Comparison of ENCODE assay signal across 1 cellular context in the genomic region with DNA sequence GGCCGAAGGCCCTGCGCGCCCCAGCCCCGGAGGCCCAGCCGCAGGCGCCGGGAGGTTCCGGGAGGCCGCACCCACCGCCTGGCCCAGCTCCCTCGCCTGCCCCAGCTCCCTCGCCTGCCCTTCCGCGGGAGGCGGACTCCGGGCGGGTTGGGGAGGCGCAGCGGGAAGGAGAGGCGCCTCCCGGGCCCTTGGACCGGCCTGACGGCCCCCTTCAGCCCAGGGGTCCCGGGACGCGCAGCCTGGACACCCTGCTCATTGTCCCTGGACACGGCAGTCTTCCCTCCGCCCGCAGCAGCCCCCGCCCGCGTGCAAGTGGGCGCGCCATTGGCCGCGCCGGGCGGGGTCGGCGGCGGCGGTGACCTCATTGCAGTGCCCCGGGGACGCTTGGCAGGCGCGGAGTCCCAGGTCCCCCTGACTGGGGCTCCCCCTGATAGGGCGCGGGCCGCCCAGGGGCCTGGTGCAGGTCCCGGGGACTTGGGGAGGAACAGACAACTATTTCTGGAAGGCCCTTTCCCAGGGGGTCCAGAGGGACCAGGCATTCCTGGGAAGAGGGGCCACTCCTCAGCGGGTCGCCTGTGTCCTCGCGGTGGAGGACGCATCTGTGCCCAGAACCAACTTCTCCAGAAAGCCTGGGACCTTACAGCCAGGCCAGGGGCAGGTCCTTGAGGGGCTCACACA.
TF ChIP-seq lines count a peak whose summit lies in the region.

No MANE protein-coding gene starts in this region.

TF ChIP-seq in K562, 482 proteins besides CTCF, POLR2A, EP300 and RAD21 (continued from another document and continues in another):
- TF ChIP-seq, protein P1, sequence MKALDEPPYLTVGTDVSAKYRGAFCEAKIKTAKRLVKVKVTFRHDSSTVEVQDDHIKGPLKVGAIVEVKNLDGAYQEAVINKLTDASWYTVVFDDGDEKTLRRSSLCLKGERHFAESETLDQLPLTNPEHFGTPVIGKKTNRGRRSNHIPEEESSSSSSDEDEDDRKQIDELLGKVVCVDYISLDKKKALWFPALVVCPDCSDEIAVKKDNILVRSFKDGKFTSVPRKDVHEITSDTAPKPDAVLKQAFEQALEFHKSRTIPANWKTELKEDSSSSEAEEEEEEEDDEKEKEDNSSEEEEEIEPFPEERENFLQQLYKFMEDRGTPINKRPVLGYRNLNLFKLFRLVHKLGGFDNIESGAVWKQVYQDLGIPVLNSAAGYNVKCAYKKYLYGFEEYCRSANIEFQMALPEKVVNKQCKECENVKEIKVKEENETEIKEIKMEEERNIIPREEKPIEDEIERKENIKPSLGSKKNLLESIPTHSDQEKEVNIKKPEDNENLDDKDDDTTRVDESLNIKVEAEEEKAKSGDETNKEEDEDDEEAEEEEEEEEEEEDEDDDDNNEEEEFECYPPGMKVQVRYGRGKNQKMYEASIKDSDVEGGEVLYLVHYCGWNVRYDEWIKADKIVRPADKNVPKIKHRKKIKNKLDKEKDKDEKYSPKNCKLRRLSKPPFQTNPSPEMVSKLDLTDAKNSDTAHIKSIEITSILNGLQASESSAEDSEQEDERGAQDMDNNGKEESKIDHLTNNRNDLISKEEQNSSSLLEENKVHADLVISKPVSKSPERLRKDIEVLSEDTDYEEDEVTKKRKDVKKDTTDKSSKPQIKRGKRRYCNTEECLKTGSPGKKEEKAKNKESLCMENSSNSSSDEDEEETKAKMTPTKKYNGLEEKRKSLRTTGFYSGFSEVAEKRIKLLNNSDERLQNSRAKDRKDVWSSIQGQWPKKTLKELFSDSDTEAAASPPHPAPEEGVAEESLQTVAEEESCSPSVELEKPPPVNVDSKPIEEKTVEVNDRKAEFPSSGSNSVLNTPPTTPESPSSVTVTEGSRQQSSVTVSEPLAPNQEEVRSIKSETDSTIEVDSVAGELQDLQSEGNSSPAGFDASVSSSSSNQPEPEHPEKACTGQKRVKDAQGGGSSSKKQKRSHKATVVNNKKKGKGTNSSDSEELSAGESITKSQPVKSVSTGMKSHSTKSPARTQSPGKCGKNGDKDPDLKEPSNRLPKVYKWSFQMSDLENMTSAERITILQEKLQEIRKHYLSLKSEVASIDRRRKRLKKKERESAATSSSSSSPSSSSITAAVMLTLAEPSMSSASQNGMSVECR (CRISPR knock-in tag; IDR thresholded peaks at IDR 0.05), result peak; percentile 38; the same call in 1 of the 2 replicates
- TF ChIP-seq, protein P2, sequence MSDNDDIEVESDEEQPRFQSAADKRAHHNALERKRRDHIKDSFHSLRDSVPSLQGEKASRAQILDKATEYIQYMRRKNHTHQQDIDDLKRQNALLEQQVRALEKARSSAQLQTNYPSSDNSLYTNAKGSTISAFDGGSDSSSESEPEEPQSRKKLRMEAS (CRISPR knock-in tag; IDR thresholded peaks at IDR 0.05), result peak; percentile 36
- TF ChIP-seq NRF1 (conservative IDR thresholded peaks at IDR 0.05 in 1 of 2, IDR thresholded peaks at IDR 0.05 in 1 of 2) (peak in 1 of 2 experiments; percentile 27; a peak in 1 of 4 replicates), GATAD2A (IDR thresholded peaks at IDR 0.05) (peak; percentile 43; the same call in 1 of the 2 replicates), CREM (IDR thresholded peaks at IDR 0.05; ENCODE audit: low read depth) (peak; percentile 56; the same call in 1 of the 2 replicates), RBFOX2 (IDR thresholded peaks at IDR 0.05; ENCODE audit: low read depth, low read length) (peak; percentile 81), GABPB1 (CRISPR knock-in tag; IDR thresholded peaks at IDR 0.05) (peak; percentile 15; the same call in 1 of the 2 replicates), CTBP1 (IDR thresholded peaks at IDR 0.05; ENCODE audit: borderline replicate concordance) (peak; percentile 37), POLR2AphosphoS5 (IDR thresholded peaks at IDR 0.05; ENCODE audit: control insufficient read depth, insufficient read depth, low read depth, low read length) (peak; percentile 37; the same call in 1 of the 2 replicates), TAF15 (IDR thresholded peaks at IDR 0.05; ENCODE audit: low read depth, low read length) (no peak), TAF1 (IDR thresholded peaks at IDR 0.05; ENCODE audit: control insufficient read depth, extremely low read depth, insufficient read depth, low read length, severe bottlenecking) (peak; percentile 49), SIN3B (IDR thresholded peaks at IDR 0.05; ENCODE audit: low read depth) (0 out of 2 replicates have a peak, but pooled peaks have one; percentile 29), ATF1 (CRISPR knock-in tag; IDR thresholded peaks at IDR 0.05) (no peak), ATF1 (tag; IDR thresholded peaks at IDR 0.05) (0 out of 2 replicates have a peak, but pooled peaks have one; percentile 24), EGR1 (conservative IDR thresholded peaks at IDR 0.05) (peak; percentile 44)
- TF ChIP-seq, protein P3, sequence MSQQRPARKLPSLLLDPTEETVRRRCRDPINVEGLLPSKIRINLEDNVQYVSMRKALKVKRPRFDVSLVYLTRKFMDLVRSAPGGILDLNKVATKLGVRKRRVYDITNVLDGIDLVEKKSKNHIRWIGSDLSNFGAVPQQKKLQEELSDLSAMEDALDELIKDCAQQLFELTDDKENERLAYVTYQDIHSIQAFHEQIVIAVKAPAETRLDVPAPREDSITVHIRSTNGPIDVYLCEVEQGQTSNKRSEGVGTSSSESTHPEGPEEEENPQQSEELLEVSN (IDR thresholded peaks at IDR 0.05; ENCODE audit: borderline replicate concordance in 1 of 2, extremely low read depth in 1 of 2, insufficient read depth in 1 of 2, insufficient read length in 1 of 2, low read depth in 1 of 2, low read length in 1 of 2, poor library complexity in 1 of 2, severe bottlenecking in 1 of 2), result peak in 1 of 2 experiments; percentile 76
- TF ChIP-seq, protein P4, sequence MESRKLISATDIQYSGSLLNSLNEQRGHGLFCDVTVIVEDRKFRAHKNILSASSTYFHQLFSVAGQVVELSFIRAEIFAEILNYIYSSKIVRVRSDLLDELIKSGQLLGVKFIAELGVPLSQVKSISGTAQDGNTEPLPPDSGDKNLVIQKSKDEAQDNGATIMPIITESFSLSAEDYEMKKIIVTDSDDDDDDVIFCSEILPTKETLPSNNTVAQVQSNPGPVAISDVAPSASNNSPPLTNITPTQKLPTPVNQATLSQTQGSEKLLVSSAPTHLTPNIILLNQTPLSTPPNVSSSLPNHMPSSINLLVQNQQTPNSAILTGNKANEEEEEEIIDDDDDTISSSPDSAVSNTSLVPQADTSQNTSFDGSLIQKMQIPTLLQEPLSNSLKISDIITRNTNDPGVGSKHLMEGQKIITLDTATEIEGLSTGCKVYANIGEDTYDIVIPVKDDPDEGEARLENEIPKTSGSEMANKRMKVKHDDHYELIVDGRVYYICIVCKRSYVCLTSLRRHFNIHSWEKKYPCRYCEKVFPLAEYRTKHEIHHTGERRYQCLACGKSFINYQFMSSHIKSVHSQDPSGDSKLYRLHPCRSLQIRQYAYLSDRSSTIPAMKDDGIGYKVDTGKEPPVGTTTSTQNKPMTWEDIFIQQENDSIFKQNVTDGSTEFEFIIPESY (CRISPR knock-in tag; IDR thresholded peaks at IDR 0.05), result peak; percentile 17; the same call in 1 of the 2 replicates
- TF ChIP-seq, protein P5, sequence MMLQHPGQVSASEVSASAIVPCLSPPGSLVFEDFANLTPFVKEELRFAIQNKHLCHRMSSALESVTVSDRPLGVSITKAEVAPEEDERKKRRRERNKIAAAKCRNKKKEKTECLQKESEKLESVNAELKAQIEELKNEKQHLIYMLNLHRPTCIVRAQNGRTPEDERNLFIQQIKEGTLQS (IDR thresholded peaks at IDR 0.05), result peak; percentile 86
- TF ChIP-seq, protein P5 (CRISPR knock-in tag; conservative IDR thresholded peaks at IDR 0.05), result no peak
- TF ChIP-seq, protein P6, sequence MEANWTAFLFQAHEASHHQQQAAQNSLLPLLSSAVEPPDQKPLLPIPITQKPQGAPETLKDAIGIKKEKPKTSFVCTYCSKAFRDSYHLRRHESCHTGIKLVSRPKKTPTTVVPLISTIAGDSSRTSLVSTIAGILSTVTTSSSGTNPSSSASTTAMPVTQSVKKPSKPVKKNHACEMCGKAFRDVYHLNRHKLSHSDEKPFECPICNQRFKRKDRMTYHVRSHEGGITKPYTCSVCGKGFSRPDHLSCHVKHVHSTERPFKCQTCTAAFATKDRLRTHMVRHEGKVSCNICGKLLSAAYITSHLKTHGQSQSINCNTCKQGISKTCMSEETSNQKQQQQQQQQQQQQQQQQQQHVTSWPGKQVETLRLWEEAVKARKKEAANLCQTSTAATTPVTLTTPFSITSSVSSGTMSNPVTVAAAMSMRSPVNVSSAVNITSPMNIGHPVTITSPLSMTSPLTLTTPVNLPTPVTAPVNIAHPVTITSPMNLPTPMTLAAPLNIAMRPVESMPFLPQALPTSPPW (CRISPR knock-in tag; IDR thresholded peaks at IDR 0.05), result peak; percentile 81
- TF ChIP-seq, protein P7, sequence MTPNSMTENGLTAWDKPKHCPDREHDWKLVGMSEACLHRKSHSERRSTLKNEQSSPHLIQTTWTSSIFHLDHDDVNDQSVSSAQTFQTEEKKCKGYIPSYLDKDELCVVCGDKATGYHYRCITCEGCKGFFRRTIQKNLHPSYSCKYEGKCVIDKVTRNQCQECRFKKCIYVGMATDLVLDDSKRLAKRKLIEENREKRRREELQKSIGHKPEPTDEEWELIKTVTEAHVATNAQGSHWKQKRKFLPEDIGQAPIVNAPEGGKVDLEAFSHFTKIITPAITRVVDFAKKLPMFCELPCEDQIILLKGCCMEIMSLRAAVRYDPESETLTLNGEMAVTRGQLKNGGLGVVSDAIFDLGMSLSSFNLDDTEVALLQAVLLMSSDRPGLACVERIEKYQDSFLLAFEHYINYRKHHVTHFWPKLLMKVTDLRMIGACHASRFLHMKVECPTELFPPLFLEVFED (CRISPR knock-in tag; conservative IDR thresholded peaks at IDR 0.05), result no peak
- TF ChIP-seq, protein P8, sequence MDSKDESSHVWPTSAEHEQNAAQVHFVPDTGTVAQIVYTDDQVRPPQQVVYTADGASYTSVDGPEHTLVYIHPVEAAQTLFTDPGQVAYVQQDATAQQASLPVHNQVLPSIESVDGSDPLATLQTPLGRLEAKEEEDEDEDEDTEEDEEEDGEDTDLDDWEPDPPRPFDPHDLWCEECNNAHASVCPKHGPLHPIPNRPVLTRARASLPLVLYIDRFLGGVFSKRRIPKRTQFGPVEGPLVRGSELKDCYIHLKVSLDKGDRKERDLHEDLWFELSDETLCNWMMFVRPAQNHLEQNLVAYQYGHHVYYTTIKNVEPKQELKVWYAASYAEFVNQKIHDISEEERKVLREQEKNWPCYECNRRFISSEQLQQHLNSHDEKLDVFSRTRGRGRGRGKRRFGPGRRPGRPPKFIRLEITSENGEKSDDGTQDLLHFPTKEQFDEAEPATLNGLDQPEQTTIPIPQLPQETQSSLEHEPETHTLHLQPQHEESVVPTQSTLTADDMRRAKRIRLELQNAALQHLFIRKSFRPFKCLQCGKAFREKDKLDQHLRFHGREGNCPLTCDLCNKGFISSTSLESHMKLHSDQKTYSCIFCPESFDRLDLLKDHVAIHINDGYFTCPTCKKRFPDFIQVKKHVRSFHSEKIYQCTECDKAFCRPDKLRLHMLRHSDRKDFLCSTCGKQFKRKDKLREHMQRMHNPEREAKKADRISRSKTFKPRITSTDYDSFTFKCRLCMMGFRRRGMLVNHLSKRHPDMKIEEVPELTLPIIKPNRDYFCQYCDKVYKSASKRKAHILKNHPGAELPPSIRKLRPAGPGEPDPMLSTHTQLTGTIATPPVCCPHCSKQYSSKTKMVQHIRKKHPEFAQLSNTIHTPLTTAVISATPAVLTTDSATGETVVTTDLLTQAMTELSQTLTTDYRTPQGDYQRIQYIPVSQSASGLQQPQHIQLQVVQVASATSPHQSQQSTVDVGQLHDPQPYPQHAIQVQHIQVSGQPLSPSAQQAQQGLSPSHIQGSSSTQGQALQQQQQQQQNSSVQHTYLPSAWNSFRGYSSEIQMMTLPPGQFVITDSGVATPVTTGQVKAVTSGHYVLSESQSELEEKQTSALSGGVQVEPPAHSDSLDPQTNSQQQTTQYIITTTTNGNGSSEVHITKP (IDR thresholded peaks at IDR 0.05; ENCODE audit: partially characterized antibody), result peak; percentile 13
- TF ChIP-seq, protein P9, sequence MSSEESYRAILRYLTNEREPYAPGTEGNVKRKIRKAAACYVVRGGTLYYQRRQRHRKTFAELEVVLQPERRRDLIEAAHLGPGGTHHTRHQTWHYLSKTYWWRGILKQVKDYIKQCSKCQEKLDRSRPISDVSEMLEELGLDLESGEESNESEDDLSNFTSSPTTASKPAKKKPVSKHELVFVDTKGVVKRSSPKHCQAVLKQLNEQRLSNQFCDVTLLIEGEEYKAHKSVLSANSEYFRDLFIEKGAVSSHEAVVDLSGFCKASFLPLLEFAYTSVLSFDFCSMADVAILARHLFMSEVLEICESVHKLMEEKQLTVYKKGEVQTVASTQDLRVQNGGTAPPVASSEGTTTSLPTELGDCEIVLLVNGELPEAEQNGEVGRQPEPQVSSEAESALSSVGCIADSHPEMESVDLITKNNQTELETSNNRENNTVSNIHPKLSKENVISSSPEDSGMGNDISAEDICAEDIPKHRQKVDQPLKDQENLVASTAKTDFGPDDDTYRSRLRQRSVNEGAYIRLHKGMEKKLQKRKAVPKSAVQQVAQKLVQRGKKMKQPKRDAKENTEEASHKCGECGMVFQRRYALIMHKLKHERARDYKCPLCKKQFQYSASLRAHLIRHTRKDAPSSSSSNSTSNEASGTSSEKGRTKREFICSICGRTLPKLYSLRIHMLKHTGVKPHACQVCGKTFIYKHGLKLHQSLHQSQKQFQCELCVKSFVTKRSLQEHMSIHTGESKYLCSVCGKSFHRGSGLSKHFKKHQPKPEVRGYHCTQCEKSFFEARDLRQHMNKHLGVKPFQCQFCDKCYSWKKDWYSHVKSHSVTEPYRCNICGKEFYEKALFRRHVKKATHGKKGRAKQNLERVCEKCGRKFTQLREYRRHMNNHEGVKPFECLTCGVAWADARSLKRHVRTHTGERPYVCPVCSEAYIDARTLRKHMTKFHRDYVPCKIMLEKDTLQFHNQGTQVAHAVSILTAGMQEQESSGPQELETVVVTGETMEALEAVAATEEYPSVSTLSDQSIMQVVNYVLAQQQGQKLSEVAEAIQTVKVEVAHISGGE (CRISPR knock-in tag; IDR thresholded peaks at IDR 0.05), result peak in 1 of 3 experiments; percentile 77; a peak in 2 of 6 replicates
- TF ChIP-seq, protein P10, sequence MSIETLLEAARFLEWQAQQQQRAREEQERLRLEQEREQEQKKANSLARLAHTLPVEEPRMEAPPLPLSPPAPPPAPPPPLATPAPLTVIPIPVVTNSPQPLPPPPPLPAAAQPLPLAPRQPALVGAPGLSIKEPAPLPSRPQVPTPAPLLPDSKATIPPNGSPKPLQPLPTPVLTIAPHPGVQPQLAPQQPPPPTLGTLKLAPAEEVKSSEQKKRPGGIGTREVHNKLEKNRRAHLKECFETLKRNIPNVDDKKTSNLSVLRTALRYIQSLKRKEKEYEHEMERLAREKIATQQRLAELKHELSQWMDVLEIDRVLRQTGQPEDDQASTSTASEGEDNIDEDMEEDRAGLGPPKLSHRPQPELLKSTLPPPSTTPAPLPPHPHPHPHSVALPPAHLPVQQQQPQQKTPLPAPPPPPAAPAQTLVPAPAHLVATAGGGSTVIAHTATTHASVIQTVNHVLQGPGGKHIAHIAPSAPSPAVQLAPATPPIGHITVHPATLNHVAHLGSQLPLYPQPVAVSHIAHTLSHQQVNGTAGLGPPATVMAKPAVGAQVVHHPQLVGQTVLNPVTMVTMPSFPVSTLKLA (conservative IDR thresholded peaks at IDR 0.05), result peak in 1 of 2 experiments; percentile 55; a peak in 3 of 4 replicates
- TF ChIP-seq, protein P11, sequence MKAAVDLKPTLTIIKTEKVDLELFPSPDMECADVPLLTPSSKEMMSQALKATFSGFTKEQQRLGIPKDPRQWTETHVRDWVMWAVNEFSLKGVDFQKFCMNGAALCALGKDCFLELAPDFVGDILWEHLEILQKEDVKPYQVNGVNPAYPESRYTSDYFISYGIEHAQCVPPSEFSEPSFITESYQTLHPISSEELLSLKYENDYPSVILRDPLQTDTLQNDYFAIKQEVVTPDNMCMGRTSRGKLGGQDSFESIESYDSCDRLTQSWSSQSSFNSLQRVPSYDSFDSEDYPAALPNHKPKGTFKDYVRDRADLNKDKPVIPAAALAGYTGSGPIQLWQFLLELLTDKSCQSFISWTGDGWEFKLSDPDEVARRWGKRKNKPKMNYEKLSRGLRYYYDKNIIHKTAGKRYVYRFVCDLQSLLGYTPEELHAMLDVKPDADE (conservative IDR thresholded peaks at IDR 0.05; ENCODE audit: control insufficient read depth, low read depth, low read length), result peak; percentile 57; the same call in 1 of the 2 replicates
